ENCODE assay signal across 2 cellular contexts in the genomic region with DNA sequence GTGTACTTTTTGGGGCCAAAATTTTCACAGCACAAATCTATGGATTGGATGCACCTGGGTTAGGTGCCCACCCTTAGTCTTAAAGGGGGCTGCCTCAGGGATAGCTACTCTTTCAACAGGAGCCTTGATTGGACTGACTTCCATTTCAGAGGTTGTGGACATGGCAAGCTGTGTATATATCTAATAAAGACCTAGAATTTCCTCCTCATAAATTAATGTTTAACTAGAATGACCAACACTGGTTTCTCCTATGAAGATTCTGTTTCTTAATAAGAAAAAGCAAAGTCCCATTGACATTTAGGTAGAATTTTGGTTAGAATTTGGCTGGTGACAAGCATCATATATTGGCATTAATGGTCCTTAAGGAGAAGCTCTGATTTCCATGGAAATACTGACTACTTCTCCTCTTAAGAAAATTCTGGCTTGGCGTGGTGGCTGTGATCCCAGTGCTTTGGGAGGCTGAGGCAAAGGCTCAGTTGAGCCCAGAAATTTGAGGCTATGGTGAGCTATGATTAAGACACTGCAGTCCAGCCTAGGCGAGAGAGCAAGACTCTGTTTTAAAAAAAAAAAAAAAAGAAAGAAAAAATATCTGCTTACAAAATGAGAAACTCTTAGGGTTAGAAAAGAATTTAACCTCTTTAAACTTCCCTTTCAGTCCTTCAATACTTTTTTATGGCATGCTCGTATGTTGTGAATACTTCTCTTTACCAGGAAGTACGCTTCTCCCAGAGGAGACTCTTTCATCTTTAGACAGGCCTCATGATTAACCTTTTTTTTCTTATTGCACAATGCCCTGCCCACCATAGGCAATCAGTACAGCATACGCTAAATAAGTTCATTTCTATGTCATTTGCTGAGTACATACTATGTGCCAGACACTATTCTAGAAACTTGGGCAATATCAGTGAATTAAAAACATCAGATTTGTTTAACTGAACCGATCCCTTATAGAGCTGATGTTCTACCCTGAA.
TF ChIP-seq lines count a peak whose summit lies in the region.

No MANE protein-coding gene starts in this region.

TF ChIP-seq in HepG2, 621 proteins besides CTCF, POLR2A, EP300 and RAD21:
- TF ChIP-seq CEBPB (IDR thresholded peaks at IDR 0.05; ENCODE audit: borderline replicate concordance, low read depth, low read length) (peak; percentile 57; the same call in 1 of the 2 replicates), ZNF639 (CRISPR knock-in tag; conservative IDR thresholded peaks at IDR 0.05) (no peak)

TF ChIP-seq in K562, 482 proteins besides CTCF, POLR2A, EP300 and RAD21:
- peak; percentile 75 for TF ChIP-seq CEBPB (tag; IDR thresholded peaks at IDR 0.05)
- no peak for TF ChIP-seq CEBPG (CRISPR knock-in tag; IDR thresholded peaks at IDR 0.05)
- TF ChIP-seq CEBPG (tag; conservative IDR thresholded peaks at IDR 0.05 in 1 of 2, IDR thresholded peaks at IDR 0.05 in 1 of 2): peak; percentile 57 to 62; a peak in 3 of 4 replicates
- peak; percentile 36 for TF ChIP-seq MEIS2 (IDR thresholded peaks at IDR 0.05; ENCODE audit: partially characterized antibody)
- TF ChIP-seq MEF2A (IDR thresholded peaks at IDR 0.05; ENCODE audit: control insufficient read depth, low read depth, low read length): no peak
